ENCODE assay signal across 23 cellular contexts in genomic region chr7:81234896-81235295, GRCh38.
DNase-seq lines count a peak whose midpoint lies in the region; ATAC-seq and TF ChIP-seq lines count a peak whose summit lies in the region.
"Had no signal": no experiment of that assay in that cellular context is flagged by ENCODE, and none has a peak within 500 bp of the region (broad histone marks: within the 10 kb centered on the region; RNA-seq: fewer than 3 reads in every experiment).

No MANE protein-coding gene starts in this region.

- no peaks in the 10 kb centered on the region for H3K36me3 Mint-ChIP-seq in activated T-cell treated with anti-CD3 and anti-CD28 coated beads, Interleukin-2, amount 50 U/mL, for 4 hours (ENCODE audit: insufficient read depth)
- H3K36me3 Mint-ChIP-seq: activated naive CD4-positive, alpha-beta T cell treated with anti-CD3 and anti-CD28 coated beads, Interleukin-2, amount 50 U/mL, for 24 hours; neural progenitor cell had no signal

- CTCF ChIA-PET in A673 (lab: Charles Lee) = no interaction called here

- peaks cover 60% of the 10 kb centered on the region for H3K4me1 ChIP-seq in A673 (ENCODE audit: insufficient read depth, low read length, poor library complexity, severe bottlenecking)
- H3K4me1 ChIP-seq in foreskin keratinocyte = peaks cover 4% of the 10 kb centered on the region
- H3K4me1 ChIP-seq: ascending aorta, lower lobe of right lung had no signal

- no peaks in the 10 kb centered on the region for H3K9me3 ChIP-seq in A673 (ENCODE audit: low read depth, low read length, poor library complexity, severe bottlenecking)
- H3K9me3 ChIP-seq: ascending aorta, lower lobe of right lung had no signal

- H3K27me3 ChIP-seq in A673 (replicated peaks; ENCODE audit: insufficient read depth, low read depth, low read length, poor library complexity) (no peaks in the 10 kb centered on the region), foreskin keratinocyte (no peaks in the 10 kb centered on the region)
- H3K27me3 ChIP-seq: ascending aorta, neural progenitor cell had no signal

- TF ChIP-seq CTCF in A673 (conservative IDR thresholded peaks at IDR 0.05; ENCODE audit: low read depth, low read length) (no peak), cardiac fibroblast (IDR thresholded peaks at IDR 0.05; ENCODE audit: low read depth, low read length) (no peak), foreskin keratinocyte (conservative IDR thresholded peaks at IDR 0.05) (no peak)

- H3K4me1 Mint-ChIP-seq in activated T-cell treated with anti-CD3 and anti-CD28 coated beads, Interleukin-2, amount 50 U/mL, for 4 hours (ENCODE audit: low read depth) = no peaks in the 10 kb centered on the region
- H3K4me1 Mint-ChIP-seq: activated naive CD4-positive, alpha-beta T cell treated with anti-CD3 and anti-CD28 coated beads, Interleukin-2, amount 50 U/mL, for 24 hours; activated T-helper 17 cell treated with anti-CD3 and anti-CD28 coated beads, Interleukin-2, amount 50 U/mL, for 72 hours had no signal

- DNase-seq in A673 (ENCODE audit: low spot score) (peak; percentile 50), NCI-H226 (peak; percentile 26), cardiac fibroblast (ENCODE audit: low read depth in 2 of 2) (peak; percentile 29 to 42), foreskin keratinocyte (peak; percentile 39 to 46), middle frontal gyrus (ENCODE audit: extremely low spot score, low spot score) (no peak), NCI-H446 (lab: John Stamatoyannopoulos, UW) (no peak)
- DNase-seq in activated T-cell treated with anti-CD3 and anti-CD28 coated beads, Interleukin-2, amount 50 U/mL, for 4 hours = no peak
- DNase-seq: effector memory CD4-positive, alpha-beta T cell; glutamatergic neuron; Kasumi-1; lower lobe of right lung; NCI-H1092; NCI-H2081; NCI-H345; stimulated activated CD8-positive, alpha-beta memory T cell treated with anti-CD3 and anti-CD28 coated beads, Interleukin-4, amount 100 ng/mL, for 48 hours; T1000; trophoblast cell had no signal

- H3K27ac ChIP-seq in A673 (ENCODE audit: low read depth, low read length, poor library complexity, severe bottlenecking) = no peak overlapping the region
- H3K27ac ChIP-seq in foreskin keratinocyte = no peak overlapping the region
- H3K27ac ChIP-seq: ascending aorta, lower lobe of right lung, neural progenitor cell had no signal

- no peak overlapping the region for H3K4me3 ChIP-seq in A673 (ENCODE audit: low read depth, low read length, poor library complexity, severe bottlenecking)
- no peak overlapping the region for H3K4me3 ChIP-seq in cardiac fibroblast (replicated peaks in 1 of 2; ENCODE audit: low read depth in 2 of 2, low read length in 2 of 2)
- H3K4me3 ChIP-seq: ascending aorta, lower lobe of right lung, neural progenitor cell had no signal

- H3K4me3 Mint-ChIP-seq in activated T-cell treated with anti-CD3 and anti-CD28 coated beads, Interleukin-2, amount 50 U/mL, for 4 hours = no peak overlapping the region
- H3K4me3 Mint-ChIP-seq: activated naive CD4-positive, alpha-beta T cell treated with anti-CD3 and anti-CD28 coated beads, Interleukin-2, amount 50 U/mL, for 24 hours; activated T-helper 17 cell treated with anti-CD3 and anti-CD28 coated beads, Interleukin-2, amount 50 U/mL, for 72 hours; neural progenitor cell had no signal

- ATAC-seq in foreskin keratinocyte = no peak
- ATAC-seq in activated T-cell treated with anti-CD3 and anti-CD28 coated beads, Interleukin-2, amount 50 U/mL, for 4 hours = no peak
- no peak for ATAC-seq in HG02981 (IDR thresholded peaks at IDR 0.05; ENCODE audit: unreplicated experiment)
- ATAC-seq: activated T-helper 17 cell treated with anti-CD3 and anti-CD28 coated beads, Interleukin-2, amount 50 U/mL, for 72 hours; esophagus mucosa; lower lobe of right lung had no signal

- POLR2A ChIA-PET in A673 (lab: Charles Lee; ENCODE audit: low non-redundant PET) = no interaction called here

- BruUV-seq in A673 (replicated peaks; lab: Mats Ljungman, UMichigan) = no TSS peak

- no peaks in the 10 kb centered on the region for H3K27me3 Mint-ChIP-seq in activated T-cell treated with anti-CD3 and anti-CD28 coated beads, Interleukin-2, amount 50 U/mL, for 4 hours (ENCODE audit: low read depth)
- H3K27me3 Mint-ChIP-seq: activated naive CD4-positive, alpha-beta T cell treated with anti-CD3 and anti-CD28 coated beads, Interleukin-2, amount 50 U/mL, for 24 hours; activated T-helper 17 cell treated with anti-CD3 and anti-CD28 coated beads, Interleukin-2, amount 50 U/mL, for 72 hours had no signal

- no peaks in the 10 kb centered on the region for H3K36me3 ChIP-seq in A673 (ENCODE audit: insufficient read depth, low read length, poor library complexity, severe bottlenecking)
- H3K36me3 ChIP-seq: ascending aorta, lower lobe of right lung, neural progenitor cell had no signal

- peaks cover 7% of the 10 kb centered on the region for H3K9me3 Mint-ChIP-seq in activated T-cell treated with anti-CD3 and anti-CD28 coated beads, Interleukin-2, amount 50 U/mL, for 4 hours
- H3K9me3 Mint-ChIP-seq: activated naive CD4-positive, alpha-beta T cell treated with anti-CD3 and anti-CD28 coated beads, Interleukin-2, amount 50 U/mL, for 24 hours; neural progenitor cell had no signal

- intact Hi-C loops in A673 (cut with micrococcal nuclease; ENCODE audit: unreplicated experiment) = loop anchor here (5.0 to 10.0 kb wide), 3 partner anchors 328 to 538 kb away; no protein-coding TSS in a partner anchor

Comparison
In these comparisons a context has a peak if more than half of its experiments do, and no peak if none do; other contexts are left out.
1. DNase-seq: peak in A673 (single experiment), NCI-H226 (single experiment), cardiac fibroblast (2 of 2) and foreskin keratinocyte (2 of 2); none in middle frontal gyrus (single experiment), activated T-cell treated with anti-CD3 and anti-CD28 coated beads, Interleukin-2, amount 50 U/mL, for 4 hours (single experiment) and NCI-H446 (0 of 2).